In the genomic region with DNA sequence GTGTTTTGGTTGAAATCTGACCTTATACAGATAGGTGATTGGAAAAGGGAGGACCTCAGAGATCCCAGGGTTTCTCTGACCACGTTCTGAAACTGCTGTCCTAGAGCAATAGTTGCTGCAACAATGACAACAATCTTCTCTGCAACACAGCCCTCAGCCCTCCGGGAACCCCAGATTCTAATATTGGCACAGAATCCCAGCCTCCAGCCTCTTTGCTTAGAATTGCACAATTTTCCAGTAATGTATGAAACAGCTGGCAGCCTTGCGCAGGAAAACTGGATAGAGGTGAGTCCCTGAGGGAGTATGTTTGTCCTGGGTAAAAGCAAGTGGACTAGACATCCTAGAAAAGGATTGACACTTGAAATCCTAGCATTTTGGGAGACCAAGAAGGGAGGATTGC, we compare ENCODE assay signal across 1 cellular context.
A peak's percentile ranks its signal among the peaks of the same experiment; 100 is the strongest.
TF ChIP-seq lines count a peak whose summit lies in the region.

No MANE protein-coding gene starts in this region.

TF ChIP-seq in HepG2, 621 proteins besides CTCF, POLR2A, EP300 and RAD21 (continued from another document):
- TF ChIP-seq, protein P1, sequence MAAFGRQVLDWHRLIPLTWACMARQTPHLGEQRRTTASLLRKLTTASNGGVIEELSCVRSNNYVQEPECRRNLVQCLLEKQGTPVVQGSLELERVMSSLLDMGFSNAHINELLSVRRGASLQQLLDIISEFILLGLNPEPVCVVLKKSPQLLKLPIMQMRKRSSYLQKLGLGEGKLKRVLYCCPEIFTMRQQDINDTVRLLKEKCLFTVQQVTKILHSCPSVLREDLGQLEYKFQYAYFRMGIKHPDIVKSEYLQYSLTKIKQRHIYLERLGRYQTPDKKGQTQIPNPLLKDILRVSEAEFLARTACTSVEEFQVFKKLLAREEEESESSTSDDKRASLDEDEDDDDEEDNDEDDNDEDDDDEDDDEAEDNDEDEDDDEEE (CRISPR knock-in tag; IDR thresholded peaks at IDR 0.05): no peak
- TF ChIP-seq YEATS4 (CRISPR knock-in tag; IDR thresholded peaks at IDR 0.05; ENCODE audit: borderline replicate concordance): no peak
- peak; percentile 35; the same call in 1 of the 2 replicates for TF ChIP-seq THAP11 (CRISPR knock-in tag; IDR thresholded peaks at IDR 0.05)
- TF ChIP-seq NCOA2 (CRISPR knock-in tag; IDR thresholded peaks at IDR 0.05): peak; percentile 32; the same call in 1 of the 2 replicates
- peak; percentile 40; the same call in 1 of the 2 replicates for TF ChIP-seq HMG20A (CRISPR knock-in tag; IDR thresholded peaks at IDR 0.05; ENCODE audit: borderline replicate concordance)
- TF ChIP-seq PHF5A (CRISPR knock-in tag; IDR thresholded peaks at IDR 0.05; ENCODE audit: low read depth, unreplicated experiment): no peak
- TF ChIP-seq ZNF468 (CRISPR knock-in tag; IDR thresholded peaks at IDR 0.05): no peak
- TF ChIP-seq ZSCAN9 (CRISPR knock-in tag; IDR thresholded peaks at IDR 0.05; ENCODE audit: borderline replicate concordance): no peak
- no peak for TF ChIP-seq SMYD3 (CRISPR knock-in tag; IDR thresholded peaks at IDR 0.05)
- TF ChIP-seq SMC3 (IDR thresholded peaks at IDR 0.05; ENCODE audit: low read length): no peak; the same call in 1 of the 2 replicates
- TF ChIP-seq ZMYM4 (CRISPR knock-in tag; IDR thresholded peaks at IDR 0.05): no peak
